In genomic region chr13:112885782-112886268, GRCh38 we compare ENCODE assay signal across 8 cellular contexts.
DNase-seq lines count a peak whose midpoint lies in the region; ATAC-seq and TF ChIP-seq lines count a peak whose summit lies in the region.

No MANE protein-coding gene starts in this region.

- H3K27me3 ChIP-seq in SJSA1 (replicated peaks) (peaks cover 8% of the 10 kb centered on the region), foreskin keratinocyte (peaks cover 10% of the 10 kb centered on the region), trophoblast cell (ENCODE audit: insufficient read depth, low read length) (no peaks in the 10 kb centered on the region)

- H3K14ac ChIP-seq in trophoblast cell (ENCODE audit: low read length), result no peak overlapping the region

- no peak overlapping the region for H4K8ac ChIP-seq in trophoblast cell (ENCODE audit: low read depth, low read length)

- peak; percentile 7 for DNase-seq in HS-27A (ENCODE audit: low read depth)
- DNase-seq in SJSA1 (ENCODE audit: low read depth in 1 of 2, low spot score in 2 of 2), result peak; percentile 39 to 70
- peak; percentile 38 to 66 for DNase-seq in foreskin keratinocyte
- peak; percentile 74 to 78 for DNase-seq in trophoblast cell
- DNase-seq in activated T-cell treated with anti-CD3 and anti-CD28 coated beads for 4 hours, result no peak
- DNase-seq in RPMI8226, result no peak

- no peak overlapping the region for H3K4ac ChIP-seq in trophoblast cell (ENCODE audit: low read depth, low read length)

- H2BK120ac ChIP-seq in trophoblast cell (ENCODE audit: insufficient read depth, low read length, poor library complexity), result no peak overlapping the region

- peak; percentile 94 for ATAC-seq in foreskin keratinocyte
- no peak for ATAC-seq in GM19324 (IDR thresholded peaks at IDR 0.05; ENCODE audit: low FRiP score, unreplicated experiment)
- no peak for ATAC-seq in GM18868 (IDR thresholded peaks at IDR 0.05; ENCODE audit: unreplicated experiment)

- no peak for TF ChIP-seq CTCF in foreskin keratinocyte (conservative IDR thresholded peaks at IDR 0.05)

- no peak overlapping the region for H2BK5ac ChIP-seq in trophoblast cell (ENCODE audit: low read depth, low read length, poor library complexity)

- no peak overlapping the region for H2BK12ac ChIP-seq in trophoblast cell (ENCODE audit: low read length)

- H3K36me3 ChIP-seq in SJSA1 (no peaks in the 10 kb centered on the region), trophoblast cell (ENCODE audit: control insufficient read depth in 1 of 2, insufficient read depth in 2 of 2, low read length in 2 of 2) (peaks cover 31 to 33% of the 10 kb centered on the region in 2 experiments)

- no peaks in the 10 kb centered on the region for H3K79me2 ChIP-seq in trophoblast cell (ENCODE audit: control insufficient read depth, insufficient read depth, low read length, poor library complexity)

- H2AK5ac ChIP-seq in trophoblast cell (ENCODE audit: low read length), result no peak overlapping the region

- H3K23ac ChIP-seq in trophoblast cell (ENCODE audit: low read length), result no peak overlapping the region

- WGBS in trophoblast cell (ENCODE audit: extremely low coverage, insufficient coverage, insufficient read length), result no CpG with 5 or more reads among the region's 25 CpGs

- H3K18ac ChIP-seq in trophoblast cell (ENCODE audit: low read length), result no peak overlapping the region

- no peak overlapping the region for H4K12ac ChIP-seq in trophoblast cell (ENCODE audit: low read depth, low read length)

- H3K4me3 ChIP-seq in SJSA1 (no peak overlapping the region), trophoblast cell (ENCODE audit: low read depth, low read length) (no peak overlapping the region)

- peak overlapping the region; percentile 16 for H3K9ac ChIP-seq in trophoblast cell (ENCODE audit: low read length)

- no peaks in the 10 kb centered on the region for H3K9me3 ChIP-seq in SJSA1 (replicated peaks)
- H3K9me3 ChIP-seq in trophoblast cell (ENCODE audit: insufficient read depth, low read depth, low read length), result peaks cover 6% of the 10 kb centered on the region

- H3K4me1 ChIP-seq in SJSA1 (replicated peaks) (peaks cover 6% of the 10 kb centered on the region; the same call in 1 of the 2 replicates), foreskin keratinocyte (peaks cover 4% of the 10 kb centered on the region), trophoblast cell (ENCODE audit: control insufficient read depth in 1 of 2, insufficient read depth in 2 of 2, low read length in 2 of 2) (no peaks in the 10 kb centered on the region)

- peak overlapping the region; percentile 34 for H3K4me2 ChIP-seq in trophoblast cell (ENCODE audit: low read length)

- H3K79me1 ChIP-seq in trophoblast cell (ENCODE audit: low read length), result no peaks in the 10 kb centered on the region

- no peak overlapping the region for H4K91ac ChIP-seq in trophoblast cell (ENCODE audit: low read depth, low read length)

- H3K27ac ChIP-seq in SJSA1, result no peak overlapping the region
- H3K27ac ChIP-seq in foreskin keratinocyte, result no peak overlapping the region
- H3K27ac ChIP-seq in trophoblast cell (ENCODE audit: low read depth, low read length), result no peak overlapping the region

- H2AFZ ChIP-seq in trophoblast cell (ENCODE audit: insufficient read depth, low read length, poor library complexity), result no peak overlapping the region

Comparison
In these comparisons a context has a peak if more than half of its experiments do, and no peak if none do; other contexts are left out.
1. DNase-seq: peak in HS-27A (single experiment), SJSA1 (2 of 2), foreskin keratinocyte (2 of 2) and trophoblast cell (2 of 2); none in activated T-cell treated with anti-CD3 and anti-CD28 coated beads for 4 hours (single experiment) and RPMI8226 (single experiment).